ENCODE assay signal across 30 cellular contexts in genomic region chr20:52994184-52994970, GRCh38. TPM values are rescaled to one million over a fixed set of nuclear protein-coding genes. Genes with fewer than 3 reads are reported as not detected.
"Had no signal": no experiment of that assay in that cellular context is flagged by ENCODE, and none has a peak within 500 bp of the region (broad histone marks: within the 10 kb centered on the region; RNA-seq: fewer than 3 reads in every experiment).

No MANE protein-coding gene starts in this region.

- H3K27me3 ChIP-seq: brain microvascular endothelial cell, neural progenitor cell, right atrium auricular region, upper lobe of left lung had no signal

- FAIRE-seq: astrocyte, keratinocyte had no signal

- DNase-seq: activated CD4-positive, alpha-beta memory T cell treated with anti-CD3 and anti-CD28 coated beads for 36 hours; activated CD4-positive, alpha-beta T cell treated with anti-CD3 and anti-CD28 coated beads for 48 hours; activated CD8-positive, alpha-beta memory T cell treated with anti-CD3 and anti-CD28 coated beads, Interleukin-2, amount 50 U/mL, for 4 hours; activated gamma-delta T cell treated with Interleukin-2 at 50 U/mL for 16 hours; activated T-cell treated with anti-CD3 and anti-CD28 coated beads, Interleukin-2, amount 50 U/mL, for 24 hours; amniotic stem cell; brain microvascular endothelial cell; caudate nucleus; cortex of kidney; effector memory CD8-positive, alpha-beta T cell; erythroblast; hippocampal formation; left colon; natural killer cell; occipital lobe; stimulated activated CD4-positive, alpha-beta T cell treated with anti-CD3 and anti-CD28 coated beads, Interleukin-12 subunit alpha, Interleukin-12 subunit beta, amount 100 ng/mL, for 4 hours; stimulated activated CD4-positive, alpha-beta T cell treated with anti-CD3 and anti-CD28 coated beads, Interleukin-4, amount 100 ng/mL, for 1 hour; stimulated activated naive CD8-positive, alpha-beta T cell treated with anti-CD3 and anti-CD28 coated beads, Interleukin-15, Interleukin-2, amounts not matched to agents 100 U/mL and 50 U/mL, for 24 hours; SW 1271; T-helper 17 cell; T1000; upper lobe of left lung; WERI-Rb-1 had no signal

- ATAC-seq: activated CD4-positive, CD25-positive, alpha-beta regulatory T cell treated with anti-CD3 and anti-CD28 coated beads, Interleukin-2, amount 50 U/mL, for 24 hours; effector memory CD8-positive, alpha-beta T cell; gastroesophageal sphincter; left colon; natural killer cell; stimulated activated naive CD8-positive, alpha-beta T cell treated with anti-CD3 and anti-CD28 coated beads, Interleukin-15, Interleukin-2, amounts not matched to agents 100 U/mL and 50 U/mL, for 24 hours; T-helper 17 cell had no signal

- H2AFZ ChIP-seq: neural progenitor cell had no signal

- H3K27ac ChIP-seq: brain microvascular endothelial cell, neural progenitor cell, upper lobe of left lung, WERI-Rb-1 had no signal

- H3K4me1 ChIP-seq: gastroesophageal sphincter, right atrium auricular region had no signal

- H3K4me3 ChIP-seq: gastroesophageal sphincter, neural progenitor cell, right atrium auricular region, upper lobe of left lung had no signal

- H3K9me3 ChIP-seq: gastroesophageal sphincter, right atrium auricular region, upper lobe of left lung had no signal

- H3K4me2 ChIP-seq: neural progenitor cell had no signal

- H3K36me3 ChIP-seq: brain microvascular endothelial cell, gastroesophageal sphincter, neural progenitor cell, right atrium auricular region, upper lobe of left lung, WERI-Rb-1 had no signal

- H3K9ac ChIP-seq: neural progenitor cell had no signal

RNA-seq across cellular contexts. Expression of gene TSHZ2, which starts 22.2 kb away (rescaled TPM):
- total RNA-seq: pulmonary artery endothelial cell had no signal
